12 cellular contexts compared by ENCODE assay signal in the genomic region with DNA sequence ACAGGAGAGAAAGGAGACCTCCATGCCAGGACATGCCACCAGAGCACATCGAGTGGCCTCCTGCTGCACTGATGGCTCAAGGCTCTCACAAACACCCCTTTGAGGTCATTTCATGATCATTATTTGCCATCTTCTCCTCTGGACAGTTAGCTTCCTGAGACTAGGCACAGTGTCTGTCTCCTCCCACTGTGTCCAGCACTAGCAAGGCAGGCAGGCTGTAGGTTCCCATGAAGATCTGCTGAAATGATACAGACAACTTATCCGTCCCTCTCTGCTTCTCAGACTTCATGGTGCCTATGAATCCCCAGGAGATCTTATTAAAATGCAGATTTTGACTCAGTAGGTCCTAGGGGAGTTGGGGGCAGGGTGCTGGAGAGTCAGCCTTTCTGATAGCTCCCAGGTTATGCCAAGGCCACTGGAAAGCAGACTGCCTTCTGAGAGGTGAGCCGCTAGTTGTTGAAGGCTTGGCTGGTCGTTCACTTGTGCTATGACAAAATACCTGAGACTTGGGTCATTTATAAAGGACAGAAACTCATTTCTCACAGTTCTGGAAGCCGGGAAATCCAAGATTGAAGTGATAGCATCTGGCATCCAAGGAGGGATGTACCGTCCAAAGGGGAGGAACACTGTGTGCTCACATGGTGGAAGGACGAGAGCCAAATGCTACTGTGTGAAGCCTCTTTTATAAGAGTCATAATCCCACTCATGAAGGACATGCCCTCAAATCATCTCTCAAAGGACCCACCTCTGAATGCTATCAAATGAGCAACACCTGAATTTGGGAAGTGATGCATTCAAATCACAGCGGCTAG.
"Had no signal": no experiment of that assay in that cellular context is flagged by ENCODE, and none has a peak within 500 bp of the region (broad histone marks: within the 10 kb centered on the region; RNA-seq: fewer than 3 reads in every experiment).

No MANE protein-coding gene starts in this region.

- H3K36me3 ChIP-seq: breast epithelium, suprapubic skin, upper lobe of right lung had no signal

- H3K27ac ChIP-seq: breast epithelium, epithelial cell of prostate, suprapubic skin, upper lobe of right lung had no signal

- ATAC-seq: activated CD4-positive, CD25-positive, alpha-beta regulatory T cell treated with anti-CD3 and anti-CD28 coated beads, Interleukin-2, amount 50 U/mL, for 24 hours; effector memory CD8-positive, alpha-beta T cell; upper lobe of right lung had no signal

- H3K9me3 ChIP-seq: breast epithelium, suprapubic skin, upper lobe of right lung had no signal

- H3K27me3 ChIP-seq: breast epithelium, suprapubic skin had no signal

- H3K4me1 ChIP-seq: breast epithelium, upper lobe of right lung had no signal

- DNase-seq: activated CD4-positive, alpha-beta T cell treated with anti-CD3 and anti-CD28 coated beads, Interleukin-2, amount 50 U/mL, for 1 hour; activated CD8-positive, alpha-beta memory T cell treated with anti-CD3 and anti-CD28 coated beads for 24 hours; activated gamma-delta T cell treated with Interleukin-2 at 50 U/mL for 16 hours; amygdala; effector memory CD8-positive, alpha-beta T cell; hippocampal formation; kidney; upper lobe of right lung had no signal

- H3K4me3 ChIP-seq: breast epithelium, suprapubic skin, upper lobe of right lung had no signal
